In the genomic region with DNA sequence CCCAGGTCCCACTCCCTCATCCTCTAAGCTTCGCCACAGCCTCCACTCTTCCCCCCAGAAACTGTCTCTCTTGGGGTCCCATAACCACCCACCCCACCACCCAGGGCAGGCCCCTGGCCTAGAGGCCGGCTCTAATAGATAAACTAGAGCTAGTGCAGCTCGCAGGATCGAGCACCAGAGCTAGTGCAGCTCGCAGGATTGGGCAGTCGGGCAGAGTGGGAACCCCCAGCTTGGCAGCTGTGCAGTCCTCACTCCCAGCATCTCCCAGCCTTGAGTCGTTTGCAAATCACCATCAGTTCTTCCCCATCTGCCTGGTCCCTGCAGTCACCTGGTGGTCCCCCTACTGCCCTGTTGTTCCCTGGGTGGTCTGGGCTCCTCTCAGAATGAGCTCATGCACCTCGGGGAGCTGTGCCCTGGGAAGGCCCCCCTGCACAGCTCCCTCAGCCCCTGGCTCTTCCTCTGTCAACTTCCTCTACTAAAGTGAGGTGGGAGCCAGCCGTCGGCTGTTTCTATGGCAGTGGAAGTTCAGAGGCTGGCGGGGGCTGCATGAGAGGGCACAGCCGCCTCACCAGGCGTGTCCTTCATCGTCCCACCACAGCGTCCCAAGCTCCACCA, we compare ENCODE assay signal across 18 cellular contexts. TPM values are rescaled to one million over a fixed set of nuclear protein-coding genes. Genes with fewer than 3 reads are reported as not detected.
"Had no signal": no experiment of that assay in that cellular context is flagged by ENCODE, and none has a peak within 500 bp of the region (broad histone marks: within the 10 kb centered on the region; RNA-seq: fewer than 3 reads in every experiment).

No MANE protein-coding gene starts in this region.

- ATAC-seq: foreskin keratinocyte; naive thymus-derived CD8-positive, alpha-beta T cell; right cardiac atrium; stimulated activated naive CD8-positive, alpha-beta T cell treated with anti-CD3 and anti-CD28 coated beads, Interleukin-15, Interleukin-2, amounts not matched to agents 100 U/mL and 50 U/mL, for 24 hours had no signal

- DNase-seq: activated CD4-positive, alpha-beta T cell treated with anti-CD3 and anti-CD28 coated beads, Interleukin-2, amount 10 ng/mL, durations not matched to agents 7 days and 5 days; activated naive CD4-positive, alpha-beta T cell treated with anti-CD3 and anti-CD28 coated beads, Interleukin-2, amount 50 U/mL, for 16 hours; effector CD4-positive, alpha-beta T cell; foreskin keratinocyte; mammary epithelial cell; mucosa of descending colon; naive thymus-derived CD8-positive, alpha-beta T cell; stimulated activated CD4-positive, alpha-beta T cell treated with anti-CD3 and anti-CD28 coated beads, Interleukin-4, amount 100 ng/mL, for 4 hours; stimulated activated CD8-positive, alpha-beta memory T cell treated with anti-CD3 and anti-CD28 coated beads, Interleukin-4, amount 100 ng/mL, for 48 hours; stimulated activated naive CD8-positive, alpha-beta T cell treated with anti-CD3 and anti-CD28 coated beads, Interleukin-15, Interleukin-2, amounts not matched to agents 100 U/mL and 50 U/mL, for 24 hours; T-helper 9 cell had no signal

- FAIRE-seq: colon, small intestine had no signal

- H3K27me3 ChIP-seq: cardiac muscle cell, foreskin keratinocyte, upper lobe of left lung had no signal

- H3K4me3 ChIP-seq: cardiac muscle cell, mucosa of descending colon, suprapubic skin, upper lobe of left lung had no signal

- H3K4me1 ChIP-seq: foreskin keratinocyte, upper lobe of left lung had no signal

- H3K9me3 ChIP-seq: suprapubic skin, upper lobe of left lung had no signal

- H3K36me3 ChIP-seq: cardiac muscle cell, suprapubic skin, upper lobe of left lung had no signal

- H3K27ac ChIP-seq: cardiac muscle cell, foreskin keratinocyte, suprapubic skin, upper lobe of left lung had no signal

RNA-seq across cellular contexts. Expression of a gene that starts 15.5 kb away (rescaled TPM):
- total RNA-seq: activated CD4-positive, alpha-beta T cell treated with anti-CD3 and anti-CD28 coated beads, Interleukin-2, amount 10 ng/mL, durations not matched to agents 7 days and 5 days; activated T-helper 2 cell treated with anti-CD3 and anti-CD28 coated beads, Interferon-gamma antibody, Interleukin-2, Interleukin-4, amounts not matched to agents 10 μg/mL and 5 μg/mL and 100 μg/mL, durations not matched to agents 14 hours and 24 hours and 36 hours; naive thymus-derived CD8-positive, alpha-beta T cell had no signal
- polyA plus RNA-seq: cardiac muscle cell; naive thymus-derived CD8-positive, alpha-beta T cell had no signal
